In genomic region chr9:84808416-84808815, GRCh38 we compare ENCODE assay signal across 21 cellular contexts.
"Had no signal": no experiment of that assay in that cellular context is flagged by ENCODE, and none has a peak within 500 bp of the region (broad histone marks: within the 10 kb centered on the region; RNA-seq: fewer than 3 reads in every experiment).

No MANE protein-coding gene starts in this region.

- ATAC-seq: effector memory CD8-positive, alpha-beta T cell; heart left ventricle; left lobe of liver; naive thymus-derived CD8-positive, alpha-beta T cell had no signal

- H3K27ac ChIP-seq: esophagus squamous epithelium, heart left ventricle, neutrophil, right atrium auricular region, sigmoid colon had no signal

- H3K4me3 ChIP-seq: esophagus squamous epithelium, heart left ventricle, mucosa of descending colon, right atrium auricular region, sigmoid colon had no signal

- H3K9me3 ChIP-seq: esophagus squamous epithelium, heart left ventricle, mucosa of descending colon, neutrophil, right atrium auricular region, sigmoid colon had no signal

- DNase-seq: effector memory CD8-positive, alpha-beta T cell; esophagus squamous epithelium; heart left ventricle; hypothalamus; kidney glomerular epithelial cell; mammary epithelial cell; naive thymus-derived CD8-positive, alpha-beta T cell; posterior cingulate gyrus; sigmoid colon; small intestine; stimulated activated CD4-positive, alpha-beta T cell treated with anti-CD3 and anti-CD28 coated beads, Interleukin-2, amount 100 ng/mL, for 48 hours; stimulated activated naive CD4-positive, alpha-beta T cell treated with Interleukin-2 at 50 U/mL for 16 hours; trophoblast cell had no signal

- H3K4me3 Mint-ChIP-seq: dendritic cell treated with granulocyte-macrophage colony-stimulating factor and Interleukin-4, amounts not matched to agents 40 ng/mL and 50 ng/mL, for 4 days; effector memory CD8-positive, alpha-beta T cell; naive thymus-derived CD8-positive, alpha-beta T cell had no signal

- H3K27ac Mint-ChIP-seq: dendritic cell treated with granulocyte-macrophage colony-stimulating factor and Interleukin-4, amounts not matched to agents 40 ng/mL and 50 ng/mL, for 4 days; effector memory CD8-positive, alpha-beta T cell; naive thymus-derived CD8-positive, alpha-beta T cell had no signal

- H3K4me1 ChIP-seq: sigmoid colon had no signal

- FAIRE-seq: colon, frontal cortex, islet of Langerhans, small intestine had no signal

- H3K9me3 Mint-ChIP-seq: dendritic cell treated with granulocyte-macrophage colony-stimulating factor and Interleukin-4, amounts not matched to agents 40 ng/mL and 50 ng/mL, for 4 days; effector memory CD8-positive, alpha-beta T cell; naive thymus-derived CD8-positive, alpha-beta T cell had no signal

- H3K27me3 ChIP-seq: esophagus squamous epithelium, heart left ventricle, neutrophil, right atrium auricular region, sigmoid colon had no signal

- H3K27me3 Mint-ChIP-seq: dendritic cell treated with granulocyte-macrophage colony-stimulating factor and Interleukin-4, amounts not matched to agents 40 ng/mL and 50 ng/mL, for 4 days had no signal

- H3K36me3 Mint-ChIP-seq: naive thymus-derived CD8-positive, alpha-beta T cell had no signal

- H3K36me3 ChIP-seq: esophagus squamous epithelium, heart left ventricle, neutrophil, right atrium auricular region, sigmoid colon had no signal
